Comparison of ENCODE assay signal across 9 cellular contexts in the genomic region with DNA sequence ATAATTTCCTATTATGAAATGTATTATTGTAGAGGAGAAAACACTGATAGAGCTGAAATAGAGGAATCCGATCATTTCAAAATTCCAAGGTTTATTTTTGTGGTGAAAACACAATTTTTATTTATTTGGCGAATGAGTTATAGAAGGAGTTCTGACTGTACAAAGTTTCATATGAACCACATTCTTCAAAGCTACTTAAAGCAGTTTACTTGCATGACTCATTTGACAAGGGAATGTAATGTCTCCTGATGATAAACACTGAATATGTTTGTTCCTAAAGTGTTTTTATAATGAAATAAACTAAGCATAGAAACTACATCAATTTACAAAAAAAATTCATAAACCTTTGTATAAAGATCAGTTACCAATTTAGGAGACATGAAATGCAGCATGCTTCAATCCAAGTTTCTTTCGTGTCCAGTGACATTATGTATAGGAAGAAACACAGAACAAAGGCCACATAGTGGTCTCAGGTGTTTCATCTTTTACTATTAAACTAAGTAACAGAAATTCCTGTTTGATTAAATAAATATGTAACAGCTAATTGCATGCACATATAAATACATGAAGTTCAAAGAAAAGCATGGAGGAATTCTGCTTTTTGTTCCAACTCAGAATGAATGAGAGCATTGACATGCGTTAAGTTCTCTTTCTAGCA. TPM values are rescaled to one million over a fixed set of nuclear protein-coding genes. Genes with fewer than 3 reads are reported as not detected.
DNase-seq lines count a peak whose midpoint lies in the region; ATAC-seq, FAIRE-seq and TF ChIP-seq lines count a peak whose summit lies in the region.
"Had no signal": no experiment of that assay in that cellular context is flagged by ENCODE, and none has a peak within 500 bp of the region (broad histone marks: within the 10 kb centered on the region; RNA-seq: fewer than 3 reads in every experiment).

No MANE protein-coding gene starts in this region.

- H3K4me2 ChIP-seq in IMR-90 (ENCODE audit: low read depth, low read length) (peak overlapping the region; percentile 29), astrocyte (ENCODE audit: low read length) (peak overlapping the region; percentile 38)

- H2BK120ac ChIP-seq in IMR-90 (ENCODE audit: low read depth, low read length), result peak overlapping the region; percentile 35; the same call in 1 of the 2 replicates

- no peaks in the 10 kb centered on the region for H3K9me3 ChIP-seq in IMR-90 (ENCODE audit: control insufficient read depth, insufficient read depth, low read length)
- H3K9me3 ChIP-seq in astrocyte (ENCODE audit: insufficient read depth, low read depth, low read length), result no peaks in the 10 kb centered on the region

- H3K9ac ChIP-seq in IMR-90 (ENCODE audit: low read depth, low read length) (no peak overlapping the region), astrocyte (ENCODE audit: low read length) (no peak overlapping the region)

- H3K36me3 Mint-ChIP-seq in astrocyte (ENCODE audit: low read depth, unreplicated experiment), result no peaks in the 10 kb centered on the region
- no peaks in the 10 kb centered on the region for H3K36me3 Mint-ChIP-seq in natural killer cell

- TF ChIP-seq POLR2A in IMR-90 (IDR thresholded peaks at IDR 0.05; ENCODE audit: low read depth, low read length), result no peak

- no TSS peak for BruUV-seq in IMR-90 (replicated peaks; lab: Mats Ljungman, UMichigan)

- H4K20me1 ChIP-seq in IMR-90 (ENCODE audit: insufficient read depth, low read length), result no peaks in the 10 kb centered on the region
- H4K20me1 ChIP-seq in astrocyte (ENCODE audit: insufficient read depth, low read length), result no peaks in the 10 kb centered on the region

- H4K5ac ChIP-seq in IMR-90 (ENCODE audit: low read depth, low read length), result no peak overlapping the region

- H2BK5ac ChIP-seq in IMR-90 (ENCODE audit: low read depth, low read length, poor library complexity, severe bottlenecking), result peak overlapping the region; percentile 70

- H3K18ac ChIP-seq in IMR-90 (ENCODE audit: low read depth, low read length), result no peak overlapping the region

- POLR2A ChIA-PET in IMR-90 (lab: Charles Lee; ENCODE audit: unreplicated experiment), result no interaction called here

- no peak overlapping the region for H2BK15ac ChIP-seq in IMR-90 (ENCODE audit: low read depth, low read length)

- no peak overlapping the region for H2AK5ac ChIP-seq in IMR-90 (ENCODE audit: low read depth, low read length)

- no peaks in the 10 kb centered on the region for H3K9me1 ChIP-seq in IMR-90 (ENCODE audit: insufficient read depth, low read length)

- ATAC-seq in IMR-90 (ENCODE audit: low read depth) (peak; percentile 93), natural killer cell (peak in 1 of 3 donors; percentile 46), HG02623 (IDR thresholded peaks at IDR 0.05; ENCODE audit: unreplicated experiment) (no peak), HG03565 (IDR thresholded peaks at IDR 0.05; ENCODE audit: unreplicated experiment) (no peak)

- H3K4me3 Mint-ChIP-seq in astrocyte (ENCODE audit: unreplicated experiment) (no peak overlapping the region), natural killer cell (peak overlapping the region; percentile 98)

- no peak overlapping the region; the same call in 1 of the 2 replicates for H2BK20ac ChIP-seq in IMR-90 (ENCODE audit: low read depth, low read length)

- peaks cover 6 to 18% of the 10 kb centered on the region in 2 experiments; a peak in 3 of 4 replicates for H3K79me1 ChIP-seq in IMR-90 (ENCODE audit: low read depth in 1 of 2, low read length in 2 of 2)

- H3K4me1 ChIP-seq in IMR-90 (ENCODE audit: control insufficient read depth, insufficient read depth, low read length), result peaks cover 5% of the 10 kb centered on the region
- peaks cover 11% of the 10 kb centered on the region for H3K4me1 ChIP-seq in astrocyte (ENCODE audit: insufficient read depth, low read length)

- no peak overlapping the region for H3K23ac ChIP-seq in IMR-90 (ENCODE audit: low read depth, low read length)

- H3K4me3 ChIP-seq in IMR-90 (ENCODE audit: insufficient read depth, low read depth, low read length), result no peak overlapping the region
- H3K4me3 ChIP-seq in astrocyte (ENCODE audit: insufficient read depth, low read depth, low read length), result no peak overlapping the region

- no CpG with 5 or more reads among the region's 4 CpGs for WGBS in IMR-90 (ENCODE audit: extremely low coverage in 2 of 2, insufficient read length in 1 of 2), 2 experiments

- no peak overlapping the region for H3K27ac ChIP-seq in IMR-90 (ENCODE audit: insufficient read depth, low read length)
- no peak overlapping the region for H3K27ac ChIP-seq in astrocyte (ENCODE audit: low read depth, low read length)

- peak; percentile 76 for DNase-seq in EH (ENCODE audit: low read depth)
- DNase-seq in IMR-90, result peak; percentile 78
- peak; percentile 75 for DNase-seq in astrocyte (ENCODE audit: low read depth)
- no peak for DNase-seq in natural killer cell
- DNase-seq in NOMO-1 treated with DMSO at 0.1 percent for 48 hours (lab: John Stamatoyannopoulos, UW; ENCODE audit: unreplicated experiment), result no peak
- no peak for DNase-seq in GM19240 (ENCODE audit: insufficient read length, low spot score)
- DNase-seq: NCI-H1930 had no signal

- H4K91ac ChIP-seq in IMR-90 (ENCODE audit: insufficient read depth, low read depth, low read length), result no peak overlapping the region

- no peak overlapping the region for H2AK9ac ChIP-seq in IMR-90 (replicated peaks; ENCODE audit: low read depth, low read length, poor library complexity)

- H3K27me3 Mint-ChIP-seq in astrocyte (ENCODE audit: low read depth, unreplicated experiment) (no peaks in the 10 kb centered on the region), natural killer cell (ENCODE audit: low read depth in 2 of 2) (no peaks in the 10 kb centered on the region)

- H4K8ac ChIP-seq in IMR-90 (ENCODE audit: low read depth in 2 of 2, low read length in 2 of 2), result no peak overlapping the region

- H3K4ac ChIP-seq in IMR-90 (ENCODE audit: low read depth, low read length), result peak overlapping the region; percentile 19; the same call in 1 of the 2 replicates

- intact Hi-C loops in IMR-90 (cut with micrococcal nuclease), result loop anchor here (5.0 kb wide), 1 partner anchor 156 kb away; a partner anchor contains a TSS
- intact Hi-C loops in natural killer cell (cut with micrococcal nuclease), result loop anchor here (5.0 to 10.0 kb wide), 3 partner anchors 36 to 358 kb away; a partner anchor contains a TSS

- dilution Hi-C loops in IMR-90 (cut with HindIII; ENCODE audit: low sequenced_read_pairs, unreplicated experiment), result loop anchor here (25.0 kb wide), 1 partner anchor 291 kb away; no protein-coding TSS in a partner anchor

- FAIRE-seq in astrocyte (lab: Jason Lieb, UNC), result peak; percentile 23

- CTCF ChIA-PET in IMR-90 (lab: Yijun Ruan, JAX), result no interaction called here

- no peak overlapping the region for H3K14ac ChIP-seq in IMR-90 (replicated peaks; ENCODE audit: low read depth, low read length)

- no peak overlapping the region for H3K56ac ChIP-seq in IMR-90 (ENCODE audit: extremely low read depth, insufficient read depth, low read length)

- no peak overlapping the region for H2AFZ ChIP-seq in IMR-90 (replicated peaks; ENCODE audit: low read length, poor library complexity)
- no peak overlapping the region for H2AFZ ChIP-seq in astrocyte (ENCODE audit: low read depth, low read length)

- peaks cover 13% of the 10 kb centered on the region for H3K4me1 Mint-ChIP-seq in astrocyte (ENCODE audit: low read depth, unreplicated experiment)
- H3K4me1 Mint-ChIP-seq in natural killer cell, result peaks cover 59 to 60% of the 10 kb centered on the region in 2 donors

- H3K36me3 ChIP-seq in IMR-90 (ENCODE audit: control insufficient read depth, insufficient read depth, low read length) (no peaks in the 10 kb centered on the region), astrocyte (ENCODE audit: insufficient read depth, low read length) (no peaks in the 10 kb centered on the region)

- no peak for TF ChIP-seq CTCF in IMR-90 (conservative IDR thresholded peaks at IDR 0.05; ENCODE audit: low read depth, low read length)
- TF ChIP-seq CTCF in astrocyte (IDR thresholded peaks at IDR 0.05; ENCODE audit: insufficient read depth, low read depth, low read length), result no peak
- TF ChIP-seq CTCF in natural killer cell (IDR thresholded peaks at IDR 0.05), result no peak

- in situ Hi-C loops in IMR-90 (cut with MboI; ENCODE audit: low sequenced_read_pairs), result loop anchor here (5.0 to 25.0 kb wide), 2 partner anchors 286 to 466 kb away; no protein-coding TSS in a partner anchor

- no peaks in the 10 kb centered on the region for H3K79me2 ChIP-seq in astrocyte (ENCODE audit: insufficient read depth, low read length)

- no peak for TF ChIP-seq RAD21 in IMR-90 (IDR thresholded peaks at IDR 0.05; ENCODE audit: low read length)

- H3K27ac Mint-ChIP-seq in astrocyte (ENCODE audit: unreplicated experiment) (no peak overlapping the region), natural killer cell (peak overlapping the region; percentile 96 to 97)

- no peaks in the 10 kb centered on the region for H3K9me3 Mint-ChIP-seq in astrocyte (ENCODE audit: unreplicated experiment)
- no peaks in the 10 kb centered on the region for H3K9me3 Mint-ChIP-seq in natural killer cell

- no peaks in the 10 kb centered on the region for H3K27me3 ChIP-seq in IMR-90 (ENCODE audit: control insufficient read depth, insufficient read depth, low read length)
- no peaks in the 10 kb centered on the region for H3K27me3 ChIP-seq in astrocyte (ENCODE audit: insufficient read depth, low read length)

TF ChIP-seq in IMR-90, 13 proteins besides CTCF, POLR2A, EP300 and RAD21:
- TF ChIP-seq CEBPB (IDR thresholded peaks at IDR 0.05; ENCODE audit: low read depth, low read length), result no peak
- TF ChIP-seq SMC3 (IDR thresholded peaks at IDR 0.05; ENCODE audit: low read depth, low read length), result no peak
- TF ChIP-seq FOS (IDR thresholded peaks at IDR 0.05; ENCODE audit: low read depth, low read length), result peak; percentile 61
- TF ChIP-seq BHLHE40 (IDR thresholded peaks at IDR 0.05; ENCODE audit: low read depth, low read length), result peak; percentile 70
- TF ChIP-seq, protein P1, sequence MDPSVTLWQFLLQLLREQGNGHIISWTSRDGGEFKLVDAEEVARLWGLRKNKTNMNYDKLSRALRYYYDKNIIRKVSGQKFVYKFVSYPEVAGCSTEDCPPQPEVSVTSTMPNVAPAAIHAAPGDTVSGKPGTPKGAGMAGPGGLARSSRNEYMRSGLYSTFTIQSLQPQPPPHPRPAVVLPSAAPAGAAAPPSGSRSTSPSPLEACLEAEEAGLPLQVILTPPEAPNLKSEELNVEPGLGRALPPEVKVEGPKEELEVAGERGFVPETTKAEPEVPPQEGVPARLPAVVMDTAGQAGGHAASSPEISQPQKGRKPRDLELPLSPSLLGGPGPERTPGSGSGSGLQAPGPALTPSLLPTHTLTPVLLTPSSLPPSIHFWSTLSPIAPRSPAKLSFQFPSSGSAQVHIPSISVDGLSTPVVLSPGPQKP (IDR thresholded peaks at IDR 0.05; ENCODE audit: borderline replicate concordance, low read depth, low read length), result no peak

RNA-seq across cellular contexts. Expression of a gene that starts 2.4 kb away (rescaled TPM):
- total RNA-seq in IMR-90 (2012; rRNA removed) (8.2 and 14.2 TPM in 2 replicates), astrocyte (60.7 and 64.9 TPM in 2 replicates), natural killer cell (100 to 1,000 TPM; 111 to 148 (median 140) TPM)
- polyA plus RNA-seq in IMR-90 (2012; rRNA removed), result 5.8 and 8.3 TPM in 2 replicates
- 1.3 and 1.7 TPM in 2 replicates for polyA plus RNA-seq in IMR-90 (2012; cell fraction: cytosol; rRNA removed)
- 0.59 and 7.0 TPM in 2 replicates for polyA plus RNA-seq in IMR-90 (2012; cell fraction: nucleus; rRNA removed; ENCODE audit: low replicate concordance)

Comparison
In these comparisons a context has a peak if more than half of its experiments do, and no peak if none do; other contexts are left out.
1. DNase-seq: peak in EH (single experiment), IMR-90 (single experiment) and astrocyte (single experiment); none in natural killer cell (single experiment), NOMO-1 treated with DMSO at 0.1 percent for 48 hours (single experiment) and GM19240 (single experiment).